ENCODE assay signal across 1 cellular context in genomic region chr11:108734956-108735559, GRCh38.
TF ChIP-seq lines count a peak whose summit lies in the region.

No MANE protein-coding gene starts in this region.

TF ChIP-seq in WTC11, 78 proteins besides CTCF, POLR2A, EP300 and RAD21 (continued from another document):
- TF ChIP-seq PRDM15 (CRISPR knock-in tag; IDR thresholded peaks at IDR 0.05) = no peak
